Comparison of ENCODE assay signal across 8 cellular contexts in the genomic region with DNA sequence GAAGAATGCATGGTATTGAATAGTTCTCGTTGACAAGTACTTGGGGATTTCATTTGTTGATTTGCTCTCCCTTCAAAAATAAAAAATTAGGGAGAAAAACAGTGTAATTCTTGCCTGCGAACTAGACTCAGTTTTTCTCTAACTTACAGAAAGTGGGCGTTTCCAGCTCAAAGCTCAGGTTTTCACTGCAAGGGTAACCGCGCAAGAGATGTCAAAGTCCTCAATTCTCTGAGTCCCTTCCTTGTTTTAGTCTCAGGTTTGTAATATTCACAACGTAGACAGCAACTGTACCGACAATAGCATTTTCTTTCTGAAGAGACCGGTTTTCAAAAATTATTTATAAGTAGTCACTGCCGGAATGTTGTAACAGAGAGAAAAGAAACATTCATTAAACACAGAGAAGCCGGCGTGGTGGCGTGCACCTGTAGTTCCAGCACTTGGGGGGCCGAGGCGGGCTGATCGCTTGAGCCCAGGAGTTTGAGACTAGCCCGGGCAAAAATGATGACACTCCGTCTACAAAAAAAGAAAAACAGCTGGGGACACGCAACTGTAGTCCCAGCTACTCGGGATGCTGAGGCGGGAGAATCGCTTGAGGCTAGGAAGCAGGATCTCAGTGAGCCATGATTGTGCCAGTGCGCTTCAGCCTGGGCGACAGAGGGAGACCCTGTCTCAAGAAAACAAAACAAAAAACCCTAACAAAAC. TPM values are rescaled to one million over a fixed set of nuclear protein-coding genes. Genes with fewer than 3 reads are reported as not detected.
A peak's percentile ranks its signal among the peaks of the same experiment; 100 is the strongest.
DNase-seq lines count a peak whose midpoint lies in the region; ATAC-seq, FAIRE-seq and TF ChIP-seq lines count a peak whose summit lies in the region.

No MANE protein-coding gene starts in this region.

- 16% methylated on average over 23 of the region's 23 CpGs for WGBS in A549 (ENCODE audit: missing lambda C conversion rate)
- WGBS in GM12878 (ENCODE audit: insufficient coverage, insufficient replicate concordance, low lambda C conversion rate, missing lambda C conversion rate), result 46% methylated on average over 23 of the region's 23 CpGs
- 11 to 20% methylated on average over 23 of the region's 23 CpGs for WGBS in aorta, 2 donors

- no peak for TF ChIP-seq RAD21 in A549 (conservative IDR thresholded peaks at IDR 0.05 in 1 of 2, IDR thresholded peaks at IDR 0.05 in 1 of 2)
- no peak for TF ChIP-seq RAD21 in GM12878 (IDR thresholded peaks at IDR 0.05; ENCODE audit: insufficient read depth, low read depth, low read length)

- POLR2A ChIA-PET in A549 (lab: Yijun Ruan, JAX), result interaction anchor here (1.1 to 1.3 kb wide), 2 partner anchors 63 to 153 kb away, joined by 6 to 8 read pairs; a partner anchor contains a TSS
- POLR2A ChIA-PET in HEK293 (lab: Yijun Ruan, JAX), result interaction anchor here (1.0 to 1.5 kb wide), 2 partner anchors 30 to 80 kb away, joined by 3 to 4 read pairs; no protein-coding TSS in a partner anchor
- POLR2A ChIA-PET in GM12878 (lab: Charles Lee), result interaction anchor here (0.6 to 3.7 kb wide), 6 partner anchors 9 to 126 kb away, joined by 3 to 35 read pairs (median 4); a partner anchor contains a TSS

- H3K4me2 ChIP-seq in A549 (peak overlapping the region; percentile 98), GM12878 (ENCODE audit: control insufficient read depth, insufficient read depth) (peak overlapping the region; percentile 74)

- in situ Hi-C loops in GM12878 (cut with MboI), result no loop called here

- SMC1A ChIA-PET in GM12878 (lab: Charles Lee; ENCODE audit: uncharacterized antibody, unreplicated experiment), result interaction anchor here (0.6 to 4.2 kb wide), 7 partner anchors 8 to 1670 kb away, joined by 3 to 38 read pairs (median 5); a partner anchor contains a TSS

- no peak for TF ChIP-seq EP300 in A549 (IDR thresholded peaks at IDR 0.05)
- TF ChIP-seq EP300 in GM12878 (IDR thresholded peaks at IDR 0.05; ENCODE audit: borderline replicate concordance in 1 of 2, control insufficient read depth in 1 of 2, low read depth in 2 of 2, low read length in 2 of 2), result no peak

- no peak for DNase-seq in A549 (ENCODE audit: low read depth in 1 of 2, low spot score in 1 of 2)
- no peak for DNase-seq in GM12878 (ENCODE audit: low read depth, low spot score)
- DNase-seq in lower lobe of right lung, result no peak
- no peak for DNase-seq in aorta
- no peak for DNase-seq in NCI-H69 (lab: John Stamatoyannopoulos, UW)
- DNase-seq in effector CD8-positive, alpha-beta T cell (lab: John Stamatoyannopoulos, UW), result no peak

- H3K9ac ChIP-seq in GM12878 (ENCODE audit: control insufficient read depth, insufficient read depth, low read length), result peak overlapping the region; percentile 86

- TF ChIP-seq CTCF in A549 (IDR thresholded peaks at IDR 0.05), result no peak
- TF ChIP-seq CTCF in HEK293 (tag by site-specific recombination; IDR thresholded peaks at IDR 0.05), result no peak
- TF ChIP-seq CTCF in GM12878 (IDR thresholded peaks at IDR 0.05 in 2 of 3, conservative IDR thresholded peaks at IDR 0.05 in 1 of 3; ENCODE audit: control insufficient read depth in 2 of 3, extremely low read depth in 1 of 3, insufficient read depth in 1 of 3, low read depth in 3 of 3, low read length in 3 of 3), result no peak
- no peak for TF ChIP-seq CTCF in lower lobe of right lung (IDR thresholded peaks at IDR 0.05)

- H3K9me3 ChIP-seq in A549, result no peaks in the 10 kb centered on the region
- H3K9me3 ChIP-seq in HEK293 (ENCODE audit: control insufficient read depth, insufficient read depth, low read depth, low read length), result no peaks in the 10 kb centered on the region
- 0 out of 3 replicates have a peak, but pooled peaks cover 2% of the 10 kb centered on the region for H3K9me3 ChIP-seq in GM12878 (replicated peaks; ENCODE audit: control insufficient read depth, insufficient read depth, low read length)
- H3K9me3 ChIP-seq in lower lobe of right lung, result no peaks in the 10 kb centered on the region
- H3K9me3 ChIP-seq in aorta (ENCODE audit: control insufficient read depth, low read length), result no peaks in the 10 kb centered on the region

- no peak for FAIRE-seq in A549 (lab: Jason Lieb, UNC)
- FAIRE-seq in GM12878 (lab: Jason Lieb, UNC), result no peak

- ATAC-seq in A549 (peak in 1 of 2 experiments; percentile 42; a peak in 2 of 6 replicates), GM12878 (no peak), lower lobe of right lung (no peak), aorta (ENCODE audit: low FRiP score) (no peak), HG03135 (IDR thresholded peaks at IDR 0.05; ENCODE audit: unreplicated experiment) (no peak)

- H3K27me3 ChIP-seq in GM12878 (replicated peaks in 1 of 2; ENCODE audit: control insufficient read depth in 2 of 2, insufficient read depth in 2 of 2, low read length in 1 of 2) (no peaks in the 10 kb centered on the region), lower lobe of right lung (ENCODE audit: low read depth) (no peaks in the 10 kb centered on the region), aorta (ENCODE audit: control insufficient read depth in 1 of 2, insufficient read depth in 2 of 2, low read length in 1 of 2) (no peaks in the 10 kb centered on the region)

- H3K4me1 ChIP-seq in A549 (peaks cover 7% of the 10 kb centered on the region; the same call in 1 of the 3 replicates), HEK293 (ENCODE audit: control insufficient read depth, insufficient read depth, low read length) (no peaks in the 10 kb centered on the region), GM12878 (ENCODE audit: control insufficient read depth, insufficient read depth, low read length) (peaks cover 20% of the 10 kb centered on the region), lower lobe of right lung (peaks cover 8% of the 10 kb centered on the region), aorta (ENCODE audit: control insufficient read depth in 1 of 2, insufficient read depth in 2 of 2, low read length in 2 of 2) (no peaks in the 10 kb centered on the region)

- H2AFZ ChIP-seq in GM12878 (ENCODE audit: control insufficient read depth, low read depth, low read length), result peak overlapping the region; percentile 92

- CTCF ChIA-PET in A549 (lab: Yijun Ruan, JAX), result interaction anchor here (1.1 to 3.0 kb wide), 25 partner anchors 8 to 194 kb away, joined by 3 to 31 read pairs (median 6); a partner anchor contains a TSS
- CTCF ChIA-PET in HEK293 (lab: Yijun Ruan, JAX), result interaction anchor here (1.1 to 2.3 kb wide), 16 partner anchors 8 to 154 kb away, joined by 3 to 25 read pairs (median 6); a partner anchor contains a TSS
- CTCF ChIA-PET in GM12878 (lab: Yijun Ruan, JAX), result interaction anchor here (0.6 to 3.1 kb wide), 22 partner anchors 8 to 326 kb away, joined by 3 to 35 read pairs (median 8); a partner anchor contains a TSS

- H4K20me1 ChIP-seq in GM12878 (ENCODE audit: control insufficient read depth, insufficient read depth), result no peaks in the 10 kb centered on the region

- peaks cover 9% of the 10 kb centered on the region for H3K79me2 ChIP-seq in GM12878 (ENCODE audit: control insufficient read depth, insufficient read depth, low read length)

- RAD21 ChIA-PET in GM12878 (lab: Charles Lee; ENCODE audit: unreplicated experiment), result interaction anchor here (1.1 to 1.9 kb wide), 7 partner anchors 42 to 134 kb away, joined by 3 to 21 read pairs (median 5); a partner anchor contains a TSS

- peaks cover 6 to 25% of the 10 kb centered on the region in 2 experiments; a peak in 2 of 3 replicates for H3K36me3 ChIP-seq in HEK293 (ENCODE audit: control insufficient read depth in 2 of 2, insufficient read depth in 1 of 2, low read length in 2 of 2)
- H3K36me3 ChIP-seq in GM12878 (ENCODE audit: control insufficient read depth in 2 of 2, insufficient read depth in 2 of 2, low read length in 1 of 2), result no peaks in the 10 kb centered on the region; a peak in 1 of 4 replicates
- peaks cover 30% of the 10 kb centered on the region for H3K36me3 ChIP-seq in lower lobe of right lung
- no peaks in the 10 kb centered on the region for H3K36me3 ChIP-seq in aorta (ENCODE audit: control insufficient read depth in 1 of 2, insufficient read depth in 2 of 2, low read length in 1 of 2)

- H3K4me3 ChIP-seq in A549 (peak overlapping the region; percentile 95), HEK293 (ENCODE audit: low read depth, low read length) (peak overlapping the region; percentile 94), GM12878 (peak overlapping the region; percentile 98), lower lobe of right lung (peak overlapping the region; percentile 74), aorta (ENCODE audit: low read length in 2 of 2) (peak overlapping the region; percentile 41 to 89)

- BruUV-seq in GM12878 (replicated peaks; lab: Mats Ljungman, UMichigan), result no TSS peak

- intact Hi-C loops in GM12878 (cut with micrococcal nuclease; ENCODE audit: unreplicated experiment) (loop anchor here (2.0 to 5.0 kb wide), 2 partner anchors 63 to 131 kb away; a partner anchor contains a TSS), lower lobe of right lung (cut with DNase I) (no loop called here), aorta (cut with DNase I) (loop anchor here (5.0 to 10.0 kb wide), 4 partner anchors 61 to 149 kb away; a partner anchor contains a TSS)

- TF ChIP-seq POLR2A in A549 (IDR thresholded peaks at IDR 0.05; ENCODE audit: low read length), result no peak
- TF ChIP-seq POLR2A in GM12878 (IDR thresholded peaks at IDR 0.05; ENCODE audit: low read depth, low read length), result no peak

- peak overlapping the region; percentile 80 to 93 for H3K27ac ChIP-seq in A549
- H3K27ac ChIP-seq in HEK293 (ENCODE audit: extremely low read depth, low read depth, low read length), result no peak overlapping the region
- peak overlapping the region; percentile 72; the same call in 1 of the 2 replicates for H3K27ac ChIP-seq in GM12878 (ENCODE audit: control insufficient read depth, insufficient read depth)
- H3K27ac ChIP-seq in lower lobe of right lung, result peak overlapping the region; percentile 85
- H3K27ac ChIP-seq in aorta (ENCODE audit: low read depth in 1 of 2, low read length in 2 of 2), result peak overlapping the region in 1 of 2 donors; percentile 77

RNA-seq across cellular contexts. Expression of a gene that starts 0.8 kb away (rescaled TPM):
- polyA plus RNA-seq in A549 (2011; rRNA removed), result 8.9 and 10.2 TPM in 2 replicates
- polyA plus RNA-seq in A549 (2012; cell fraction: cytosol; rRNA removed), result 2.8 and 3.1 TPM in 2 replicates
- polyA plus RNA-seq in A549 (2012; cell fraction: nucleus; rRNA removed), result 3.6 and 6.6 TPM in 2 replicates
- polyA plus RNA-seq in A549 (2017; fragmentation: RNase III; extraction: RNeasy Plus Mini Kit Qiagen cat#74134 plus additional on column Dnase treatment), result 5.2 to 5.9 TPM (median 5.7 TPM) in 3 replicates
- polyA minus RNA-seq in A549 (2011; rRNA and poly(A)+ RNA removed), result 6.1 and 6.6 TPM in 2 replicates
- total RNA-seq in GM12878 (2013; cell fraction: nucleolus; rRNA removed), result 72.2 and 72.3 TPM in 2 replicates
- total RNA-seq in GM12878 (2014; rRNA removed), result 13.2 and 15.1 TPM in 2 replicates
- total RNA-seq in GM12878 (2014; rRNA removed; fragmentation: Illumina TruSeq; extraction: Trizol), result 12.9 and 13.7 TPM in 2 replicates
- total RNA-seq in GM12878 (2021), result 9.7 and 10.5 TPM in 2 replicates
- 3.4 TPM for polyA plus RNA-seq in GM12878 (2011; ENCODE audit: low read depth)
- 15.6 and 22.0 TPM in 2 replicates for polyA plus RNA-seq in GM12878 (2011; rRNA removed)
- polyA plus RNA-seq in GM12878 (2011; cell fraction: cytosol; rRNA removed), result 6.3 and 8.0 TPM in 2 replicates
- polyA plus RNA-seq in GM12878 (2011; cell fraction: nucleus; rRNA removed), result 16.2 and 18.7 TPM in 2 replicates
- 4.2 and 5.9 TPM in 2 replicates for polyA plus RNA-seq in GM12878 (2012)
- 12.4 and 14.3 TPM in 2 replicates for polyA plus RNA-seq in GM12878 (2014; fragmentation: Illumina TruSeq; extraction: Trizol)
- 1 to 10 TPM; 3.2 to 4.5 TPM for polyA plus RNA-seq in GM12878 (2014; fragmentation: Nextera tagmentation; extraction: Ambion mirVana)
- polyA plus RNA-seq in GM12878 (2014; rRNA removed), result 9.6 and 11.7 TPM in 2 replicates
- polyA plus RNA-seq in GM12878 (2016; fragmentation: Nextera tagmentation; extraction: Ambion mirVana), result 10 to 100 TPM; 13.5 to 17.7 TPM
- polyA minus RNA-seq in GM12878 (2011; rRNA and poly(A)+ RNA removed), result 14.7 and 15.2 TPM in 2 replicates
- 7.2 and 8.8 TPM in 2 replicates for polyA minus RNA-seq in GM12878 (2011; cell fraction: cytosol; rRNA and poly(A)+ RNA removed)
- 20.2 and 27.7 TPM in 2 replicates for polyA minus RNA-seq in GM12878 (2011; cell fraction: nucleus; rRNA and poly(A)+ RNA removed)
- 12.2 TPM for total RNA-seq in lower lobe of right lung
- total RNA-seq in aorta, result 10 to 100 TPM in 1 of 2 donors, 1 to 10 TPM in 1; 8.3 to 13.5 TPM
- 1 to 10 TPM; 2.4 to 5.3 TPM for polyA plus RNA-seq in aorta
